In genomic region chr10:62019013-62019684, GRCh38 we compare ENCODE assay signal across 10 cellular contexts.
DNase-seq lines count a peak whose midpoint lies in the region; TF ChIP-seq lines count a peak whose summit lies in the region.
"Had no signal": no experiment of that assay in that cellular context is flagged by ENCODE, and none has a peak within 500 bp of the region (broad histone marks: within the 10 kb centered on the region; RNA-seq: fewer than 3 reads in every experiment).

No MANE protein-coding gene starts in this region.

- DNase-seq in GM12864 (ENCODE audit: low read depth) (no peak), NCI-H69 (lab: John Stamatoyannopoulos, UW) (peak; percentile 73), coronary artery (ENCODE audit: low spot score) (no peak), prostate gland (ENCODE audit: low spot score) (no peak), GDM1 (lab: John Stamatoyannopoulos, UW) (no peak), mesenteric fat pad (ENCODE audit: low spot score) (no peak), NCI-H2196 treated with DMSO at 0.1 percent for 48 hours (lab: John Stamatoyannopoulos, UW; ENCODE audit: unreplicated experiment) (no peak), NCI-H1694 treated with DMSO at 0.1 percent for 48 hours (lab: John Stamatoyannopoulos, UW) (no peak)
- DNase-seq: activated naive CD8-positive, alpha-beta T cell treated with anti-CD3 and anti-CD28 coated beads, Interleukin-2, amount 10 ng/mL, durations not matched to agents 7 days and 5 days; HCEC 1CT had no signal

- H3K4me3 ChIP-seq in GM12864 (ENCODE audit: low read depth, low read length): peak overlapping the region; percentile 27; the same call in 1 of the 2 replicates
- H3K4me3 ChIP-seq in coronary artery: peak overlapping the region; percentile 1
- H3K4me3 ChIP-seq in prostate gland: no peak overlapping the region

- H3K9me3 ChIP-seq in prostate gland: no peaks in the 10 kb centered on the region

- intact Hi-C loops in prostate gland (cut with DNase I): no loop called here

- H3K36me3 ChIP-seq in prostate gland: no peaks in the 10 kb centered on the region

- H3K4me1 ChIP-seq in prostate gland (replicated peaks): peaks cover 25% of the 10 kb centered on the region

- TF ChIP-seq CTCF in GM12864 (IDR thresholded peaks at IDR 0.05; ENCODE audit: low read depth, low read length, missing control alignments): no peak
- TF ChIP-seq CTCF in coronary artery (IDR thresholded peaks at IDR 0.05): no peak
- TF ChIP-seq CTCF in prostate gland (IDR thresholded peaks at IDR 0.05): no peak

- no peak for TF ChIP-seq POLR2A in prostate gland (IDR thresholded peaks at IDR 0.05)

- WGBS in prostate gland: 18% methylated on average over 8 of the region's 8 CpGs

- peak overlapping the region; percentile 70 to 80 for H3K27ac ChIP-seq in coronary artery
- peak overlapping the region; percentile 76 to 77 for H3K27ac ChIP-seq in prostate gland

- no peaks in the 10 kb centered on the region for H3K27me3 ChIP-seq in prostate gland (replicated peaks; ENCODE audit: insufficient read depth)

Comparison
In these comparisons a context has a peak if more than half of its experiments do, and no peak if none do; other contexts are left out.
1. H3K4me3 ChIP-seq: peak in GM12864 (single experiment) and coronary artery (single experiment); none in prostate gland (0 of 2).